ENCODE assay signal across 15 cellular contexts in genomic region chr3:66431494-66431893, GRCh38.
DNase-seq lines count a peak whose midpoint lies in the region; FAIRE-seq and TF ChIP-seq lines count a peak whose summit lies in the region.
"Had no signal": no experiment of that assay in that cellular context is flagged by ENCODE, and none has a peak within 500 bp of the region (broad histone marks: within the 10 kb centered on the region; RNA-seq: fewer than 3 reads in every experiment).

No MANE protein-coding gene starts in this region.

- DNase-seq in AG20443 (ENCODE audit: low spot score) (peak; percentile 48), M059J (ENCODE audit: low read depth) (peak; percentile 88), H1 (ENCODE audit: low read depth in 1 of 2, low spot score in 2 of 2) (no peak), prostate gland (ENCODE audit: low spot score) (no peak), NCI-H510A treated with DMSO at 0.1 percent for 48 hours (lab: John Stamatoyannopoulos, UW) (no peak), GM12891 (ENCODE audit: insufficient read length, low spot score) (no peak), NCI-H2107 (lab: John Stamatoyannopoulos, UW) (no peak), BE2C (no peak)
- DNase-seq: activated CD4-positive, CD25-positive, alpha-beta regulatory T cell treated with anti-CD3 and anti-CD28 coated beads, Interleukin-2, amount 50 U/mL, for 72 hours; MM.1S; stimulated activated CD4-positive, alpha-beta T cell treated with anti-CD3 and anti-CD28 coated beads, Interleukin-1b, Interleukin-23, amount 100 ng/mL, for 48 hours had no signal

- H3K23me2 ChIP-seq in H1 (ENCODE audit: low read depth, low read length): no peaks in the 10 kb centered on the region

- no peak overlapping the region; the same call in 1 of the 2 replicates for H4K8ac ChIP-seq in H1 (ENCODE audit: extremely low read depth, insufficient read depth, low read length)

- no peak overlapping the region for H4K5ac ChIP-seq in H1 (ENCODE audit: insufficient read length, low read depth, low read length)

- H3K23ac ChIP-seq in H1 (ENCODE audit: insufficient read length): no peak overlapping the region

- no peaks in the 10 kb centered on the region for H3K9me3 ChIP-seq in H1 (ENCODE audit: insufficient read depth in 2 of 2, low read depth in 1 of 2, low read length in 1 of 2)
- H3K9me3 ChIP-seq in prostate gland: no peaks in the 10 kb centered on the region
- no peaks in the 10 kb centered on the region for H3K9me3 ChIP-seq in BE2C
- H3K9me3 ChIP-seq: ovary had no signal

- 90% methylated on average over 3 of the region's 3 CpGs; no CpG with 5 or more reads in 1 of the 2 experiments for WGBS in H1 (ENCODE audit: extremely low coverage in 1 of 2, insufficient coverage in 1 of 2, insufficient read length in 1 of 2, insufficient replicate concordance in 2 of 2, low coverage in 1 of 2, low lambda C conversion rate in 2 of 2, missing lambda C conversion rate in 1 of 2), 2 experiments
- 86% methylated on average over 3 of the region's 3 CpGs for WGBS in prostate gland

- no peak overlapping the region for H3K56ac ChIP-seq in H1 (replicated peaks; ENCODE audit: insufficient read length, low read depth, low read length)

- H2BK120ac ChIP-seq in H1 (replicated peaks; ENCODE audit: low read depth, low read length): no peak overlapping the region

- no peak overlapping the region; the same call in 1 of the 2 replicates for H2BK12ac ChIP-seq in H1 (ENCODE audit: low read depth, low read length)

- H3K79me2 ChIP-seq in H1 (ENCODE audit: control insufficient read depth in 1 of 2, insufficient read depth in 2 of 2, low read length in 2 of 2): peaks cover 9 to 100% of the 10 kb centered on the region in 2 experiments

- H2AK5ac ChIP-seq in H1 (ENCODE audit: low read depth, low read length): no peak overlapping the region

- TF ChIP-seq CTCF in H1 (IDR thresholded peaks at IDR 0.05; ENCODE audit: control extremely low read depth in 1 of 3, insufficient read depth in 1 of 3, low read depth in 1 of 3, low read length in 3 of 3) (no peak), prostate gland (IDR thresholded peaks at IDR 0.05) (no peak), BE2C (IDR thresholded peaks at IDR 0.05; ENCODE audit: low read depth, low read length) (no peak)

- peak overlapping the region; percentile 25; the same call in 1 of the 2 replicates for H2BK5ac ChIP-seq in H1 (ENCODE audit: low read depth, low read length)

- no peak overlapping the region for H3K14ac ChIP-seq in H1 (ENCODE audit: insufficient read length)

- H2BK20ac ChIP-seq in H1 (ENCODE audit: low read length): no peak overlapping the region

- TF ChIP-seq RAD21 in H1 (IDR thresholded peaks at IDR 0.05 in 1 of 2, conservative IDR thresholded peaks at IDR 0.05 in 1 of 2; ENCODE audit: low read depth in 2 of 2, low read length in 2 of 2): no peak

- no peak overlapping the region for H2BK15ac ChIP-seq in H1 (ENCODE audit: low read length)

- H2AFZ ChIP-seq in H1 (ENCODE audit: low read length): no peak overlapping the region

- CTCF ChIA-PET in H1 (lab: Charles Lee; ENCODE audit: partially characterized antibody): interaction anchor here (1.0 to 3.3 kb wide), 2 partner anchors 23 to 68 kb away, joined by 3 to 14 read pairs; no protein-coding TSS in a partner anchor

- no peak overlapping the region for H4K91ac ChIP-seq in H1 (replicated peaks; ENCODE audit: insufficient read length, low read length)

- peaks cover 29% of the 10 kb centered on the region for H3K79me1 ChIP-seq in H1 (ENCODE audit: low read depth, low read length)

- no peak overlapping the region for H3K9ac ChIP-seq in H1 (replicated peaks in 1 of 4; ENCODE audit: extremely low read depth in 1 of 4, low read depth in 3 of 4, low read length in 3 of 4)

- H3K27me3 ChIP-seq in H1 (replicated peaks in 1 of 4; ENCODE audit: control insufficient read depth in 3 of 4, extremely low read depth in 1 of 4, insufficient read depth in 3 of 4, low read length in 3 of 4) (no peaks in the 10 kb centered on the region), prostate gland (replicated peaks; ENCODE audit: insufficient read depth) (no peaks in the 10 kb centered on the region), BE2C (no peaks in the 10 kb centered on the region)
- H3K27me3 ChIP-seq: ovary had no signal

- H3K4me3 ChIP-seq in H1 (ENCODE audit: extremely low read depth in 1 of 4, insufficient read depth in 2 of 4, low read depth in 3 of 4, low read length in 4 of 4) (no peak overlapping the region), prostate gland (no peak overlapping the region), BE2C (ENCODE audit: low read depth, low read length) (no peak overlapping the region)
- H3K4me3 ChIP-seq: ovary had no signal

- H3K27ac ChIP-seq in H1 (ENCODE audit: low read depth, low read length) (no peak overlapping the region), prostate gland (peak overlapping the region; percentile 59 to 82)
- H3K27ac ChIP-seq: ovary had no signal

- intact Hi-C loops in prostate gland (cut with DNase I): no loop called here

- H3K4ac ChIP-seq in H1 (replicated peaks; ENCODE audit: insufficient read length, low read depth, low read length): no peak overlapping the region

- H4K20me1 ChIP-seq in H1 (replicated peaks in 1 of 2; ENCODE audit: control insufficient read depth in 1 of 2, insufficient read depth in 2 of 2, low read length in 2 of 2): peaks cover 26 to 52% of the 10 kb centered on the region in 2 experiments

- TF ChIP-seq POLR2A in H1 (IDR thresholded peaks at IDR 0.05; ENCODE audit: control extremely low read depth in 1 of 2, low read depth in 2 of 2, low read length in 2 of 2) (peak in 1 of 2 experiments; percentile 1; a peak in 1 of 3 replicates), prostate gland (IDR thresholded peaks at IDR 0.05) (no peak), GM12891 (IDR thresholded peaks at IDR 0.05; ENCODE audit: low read depth, low read length) (no peak)

- FAIRE-seq in H1 (lab: Jason Lieb, UNC) (no peak), GM12891 (lab: Jason Lieb, UNC) (no peak)
- FAIRE-seq: bronchial epithelial cell, endothelial cell of umbilical vein, G401.6 had no signal

- TF ChIP-seq EP300 in H1 (IDR thresholded peaks at IDR 0.05; ENCODE audit: borderline replicate concordance in 1 of 2, low read depth in 2 of 2, low read length in 2 of 2): no peak

- H3K36me3 ChIP-seq in H1 (ENCODE audit: control insufficient read depth in 2 of 4, insufficient read depth in 4 of 4, low read length in 3 of 4) (peaks cover 0 to 4% (median 2%) of the 10 kb centered on the region in 4 experiments; a peak in 2 of 8 replicates), prostate gland (no peaks in the 10 kb centered on the region), BE2C (no peaks in the 10 kb centered on the region)
- H3K36me3 ChIP-seq: ovary had no signal

- POLR2A ChIA-PET in H1 (lab: Charles Lee; ENCODE audit: partially characterized antibody): no interaction called here

- peaks cover under 1 to 21% (median 19%) of the 10 kb centered on the region in 4 experiments for H3K4me1 ChIP-seq in H1 (replicated peaks in 1 of 4; ENCODE audit: control insufficient read depth in 3 of 4, insufficient read depth in 4 of 4, low read length in 3 of 4)
- H3K4me1 ChIP-seq in prostate gland (replicated peaks): peaks cover 8% of the 10 kb centered on the region
- H3K4me1 ChIP-seq in BE2C: peaks cover 13% of the 10 kb centered on the region

- H3K18ac ChIP-seq in H1 (ENCODE audit: extremely low read depth, low read length): no peak overlapping the region

- H3K4me2 ChIP-seq in H1 (ENCODE audit: insufficient read depth in 1 of 2, low read depth in 2 of 2, low read length in 2 of 2): no peak overlapping the region

TF ChIP-seq in H1, 55 proteins besides CTCF, POLR2A, EP300 and RAD21:
- TF ChIP-seq RXRA (IDR thresholded peaks at IDR 0.05; ENCODE audit: insufficient read depth, low read depth, low read length): no peak
- no peak for TF ChIP-seq SP1 (IDR thresholded peaks at IDR 0.05; ENCODE audit: low read depth, low read length)
- TF ChIP-seq POU5F1 (IDR thresholded peaks at IDR 0.05; ENCODE audit: low read depth, low read length): no peak
- TF ChIP-seq ASH2L (IDR thresholded peaks at IDR 0.05; ENCODE audit: low read length): no peak
- no peak for TF ChIP-seq CBX8 (IDR thresholded peaks at IDR 0.05; ENCODE audit: borderline replicate concordance, low read depth, low read length)
- TF ChIP-seq RNF2 (IDR thresholded peaks at IDR 0.05; ENCODE audit: borderline replicate concordance, low read depth, low read length, missing control alignments, poor library complexity, severe bottlenecking): no peak
- no peak for TF ChIP-seq CBX5 (IDR thresholded peaks at IDR 0.05; ENCODE audit: low read depth, low read length)
TF ChIP-seq in H1: peak in this region for 0.

TF ChIP-seq in GM12891, 5 proteins besides CTCF, POLR2A, EP300 and RAD21:
- TF ChIP-seq PAX5 (IDR thresholded peaks at IDR 0.05; ENCODE audit: insufficient read depth, low read length, severe bottlenecking) (no peak), POU2F2 (IDR thresholded peaks at IDR 0.05; ENCODE audit: low read depth, low read length) (no peak), POLR2AphosphoS5 (IDR thresholded peaks at IDR 0.05; ENCODE audit: low read depth, low read length) (no peak), SPI1 (IDR thresholded peaks at IDR 0.05; ENCODE audit: low read depth, low read length) (no peak), TAF1 (IDR thresholded peaks at IDR 0.05; ENCODE audit: low read depth, low read length) (no peak)
TF ChIP-seq in GM12891: peak in this region for 0.

Comparison
In these comparisons a context has a peak if more than half of its experiments do, and no peak if none do; other contexts are left out.
1. DNase-seq: peak in AG20443 (single experiment) and M059J (single experiment); none in H1 (0 of 2), prostate gland (single experiment), NCI-H510A treated with DMSO at 0.1 percent for 48 hours (single experiment), GM12891 (single experiment), NCI-H2107 (single experiment) and BE2C (single experiment).